8 cellular contexts compared by ENCODE assay signal in the genomic region with DNA sequence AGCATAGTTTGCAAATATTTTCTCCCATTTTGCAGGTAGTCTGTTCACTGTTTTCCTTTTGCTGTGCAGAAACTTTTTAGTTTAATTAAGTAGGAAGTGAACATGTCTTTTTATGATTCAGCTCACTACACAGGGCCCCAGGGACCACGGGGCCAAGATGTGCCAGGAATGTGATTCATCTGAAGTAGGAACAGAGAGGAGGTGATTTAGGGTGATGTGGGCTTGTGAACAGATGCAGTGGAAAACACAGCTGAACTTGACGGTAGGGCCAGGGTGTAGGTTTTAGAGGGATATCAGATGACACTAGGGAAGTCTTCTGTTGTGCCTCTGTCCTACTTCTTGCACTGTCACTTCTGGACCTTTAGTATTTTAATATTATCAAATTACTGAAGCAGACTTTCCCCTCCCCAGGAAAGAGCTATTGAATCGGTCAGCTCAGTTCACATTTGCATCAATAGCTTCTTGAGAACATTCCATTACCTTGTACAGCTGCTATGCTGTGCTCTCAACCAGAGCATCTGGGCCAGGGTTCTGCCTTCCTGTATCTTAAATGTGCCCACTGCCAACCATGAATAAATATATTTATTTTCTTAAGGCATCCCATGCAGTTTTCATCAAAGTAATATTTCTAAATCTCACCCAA.
DNase-seq lines count a peak whose midpoint lies in the region; ATAC-seq lines count a peak whose summit lies in the region.

No MANE protein-coding gene starts in this region.

- DNase-seq in Daoy (ENCODE audit: low read depth) (peak; percentile 88), NCI-H226 (peak; percentile 70), retina (peak; percentile 36), SHP77 (lab: John Stamatoyannopoulos, UW) (no peak), NCI-H146 treated with DMSO at 0.1 percent for 48 hours (lab: John Stamatoyannopoulos, UW; ENCODE audit: unreplicated experiment) (no peak), DMS153 treated with DMSO at 0.1 percent for 48 hours (lab: John Stamatoyannopoulos, UW; ENCODE audit: unreplicated experiment) (no peak)
- DNase-seq in effector memory CD8-positive, alpha-beta T cell, result no peak

- H3K27me3 Mint-ChIP-seq in effector memory CD8-positive, alpha-beta T cell, result no peaks in the 10 kb centered on the region

- no peaks in the 10 kb centered on the region for H3K9me3 Mint-ChIP-seq in effector memory CD8-positive, alpha-beta T cell

- ATAC-seq in effector memory CD8-positive, alpha-beta T cell (replicated peaks), result no peak
- no peak for ATAC-seq in GM18867 (IDR thresholded peaks at IDR 0.05; ENCODE audit: unreplicated experiment)

- H3K36me3 Mint-ChIP-seq in effector memory CD8-positive, alpha-beta T cell (ENCODE audit: insufficient read depth), result peaks cover 3% of the 10 kb centered on the region

- H3K4me3 Mint-ChIP-seq in effector memory CD8-positive, alpha-beta T cell, result no peak overlapping the region

- H3K4me1 Mint-ChIP-seq in effector memory CD8-positive, alpha-beta T cell (ENCODE audit: low read depth in 2 of 2), result peaks cover 12 to 16% of the 10 kb centered on the region in 2 donors

- peak overlapping the region; percentile 21 to 35 for H3K27ac Mint-ChIP-seq in effector memory CD8-positive, alpha-beta T cell

Comparison
In these comparisons a context has a peak if more than half of its experiments do, and no peak if none do; other contexts are left out.
1. DNase-seq: peak in Daoy (single experiment), NCI-H226 (single experiment) and retina (single experiment); none in effector memory CD8-positive, alpha-beta T cell (0 of 3), SHP77 (0 of 2), NCI-H146 treated with DMSO at 0.1 percent for 48 hours (single experiment) and DMS153 treated with DMSO at 0.1 percent for 48 hours (single experiment).